In genomic region chr19:32387701-32388392, GRCh38 we compare ENCODE assay signal across 17 cellular contexts. TPM values are rescaled to one million over a fixed set of nuclear protein-coding genes. Genes with fewer than 3 reads are reported as not detected.
A peak's percentile ranks its signal among the peaks of the same experiment; 100 is the strongest.
DNase-seq lines count a peak whose midpoint lies in the region; ATAC-seq, FAIRE-seq and TF ChIP-seq lines count a peak whose summit lies in the region.
"Had no signal": no experiment of that assay in that cellular context is flagged by ENCODE, and none has a peak within 500 bp of the region (broad histone marks: within the 10 kb centered on the region; RNA-seq: fewer than 3 reads in every experiment).

No MANE protein-coding gene starts in this region.

- peaks cover 2% of the 10 kb centered on the region; the same call in 1 of the 2 replicates for H3K36me3 ChIP-seq in ACC112 (ENCODE audit: insufficient read depth, low read length)
- H3K36me3 ChIP-seq in astrocyte (ENCODE audit: insufficient read depth, low read length): peaks cover 5% of the 10 kb centered on the region

- H3K4me1 Mint-ChIP-seq in astrocyte (ENCODE audit: low read depth, unreplicated experiment) (no peaks in the 10 kb centered on the region), mesothelial cell of epicardium (peaks cover 4% of the 10 kb centered on the region)
- H3K4me1 Mint-ChIP-seq: H9, memory B cell had no signal

- H3K9ac ChIP-seq in astrocyte (ENCODE audit: low read length): no peak overlapping the region
- H3K9ac ChIP-seq: BLaER1 treated with 17β-estradiol and CSF1 and Interleukin-3, amounts not matched to agents 10 nM and 100 nM had no signal

- H3K4me3 ChIP-seq in ACC112 (ENCODE audit: low read depth, low read length) (no peak overlapping the region), HFF-Myc (replicated peaks; ENCODE audit: low read depth, low read length) (no peak overlapping the region), astrocyte (ENCODE audit: insufficient read depth, low read depth, low read length) (no peak overlapping the region)
- H3K4me3 ChIP-seq: BLaER1 treated with 17β-estradiol and CSF1 and Interleukin-3, amounts not matched to agents 10 nM and 100 nM; psoas muscle; suprapubic skin had no signal

- H3K27ac ChIP-seq in ACC112 (ENCODE audit: low read depth, low read length) (peak overlapping the region; percentile 37), astrocyte (ENCODE audit: low read depth, low read length) (no peak overlapping the region)
- H3K27ac ChIP-seq: BLaER1 treated with 17β-estradiol and CSF1 and Interleukin-3, amounts not matched to agents 10 nM and 100 nM; psoas muscle; suprapubic skin had no signal

- H3K4me2 ChIP-seq in astrocyte (ENCODE audit: low read length): no peak overlapping the region
- H3K4me2 ChIP-seq: BLaER1 treated with 17β-estradiol and CSF1 and Interleukin-3, amounts not matched to agents 10 nM and 100 nM had no signal

- ATAC-seq in GM18870 (IDR thresholded peaks at IDR 0.05; ENCODE audit: unreplicated experiment): no peak
- ATAC-seq: activated naive CD4-positive, alpha-beta T cell treated with anti-CD3 and anti-CD28 coated beads, Interleukin-2, amount 50 U/mL, for 72 hours had no signal

- H3K36me3 Mint-ChIP-seq in astrocyte (ENCODE audit: low read depth, unreplicated experiment): no peaks in the 10 kb centered on the region
- peaks cover 2% of the 10 kb centered on the region for H3K36me3 Mint-ChIP-seq in mesothelial cell of epicardium

- TF ChIP-seq CTCF in HFF-Myc (IDR thresholded peaks at IDR 0.05; ENCODE audit: low read depth, low read length, missing control alignments) (no peak), astrocyte (IDR thresholded peaks at IDR 0.05; ENCODE audit: insufficient read depth, low read depth, low read length) (no peak), mesothelial cell of epicardium (IDR thresholded peaks at IDR 0.05; ENCODE audit: unreplicated experiment) (no peak), GM13976 (IDR thresholded peaks at IDR 0.05; ENCODE audit: borderline replicate concordance, control extremely low read depth, extremely low read depth, insufficient read depth, missing control alignments) (no peak)

- H3K4me1 ChIP-seq in ACC112 (ENCODE audit: control insufficient read depth, insufficient read depth, low read length, unreplicated experiment): no peaks in the 10 kb centered on the region
- peaks cover 4% of the 10 kb centered on the region for H3K4me1 ChIP-seq in astrocyte (ENCODE audit: insufficient read depth, low read length)
- H3K4me1 ChIP-seq: BLaER1 treated with 17β-estradiol and CSF1 and Interleukin-3, amounts not matched to agents 10 nM and 100 nM; psoas muscle; suprapubic skin had no signal

- H3K27me3 ChIP-seq in ACC112 (ENCODE audit: insufficient read depth, low read length) (no peaks in the 10 kb centered on the region), astrocyte (ENCODE audit: insufficient read depth, low read length) (no peaks in the 10 kb centered on the region)
- H3K27me3 ChIP-seq: suprapubic skin had no signal

- H3K9me3 Mint-ChIP-seq in astrocyte (ENCODE audit: unreplicated experiment) (no peaks in the 10 kb centered on the region), mesothelial cell of epicardium (no peaks in the 10 kb centered on the region)
- H3K9me3 Mint-ChIP-seq: activated naive CD4-positive, alpha-beta T cell treated with anti-CD3 and anti-CD28 coated beads, Interleukin-2, amount 50 U/mL, for 72 hours; H9; memory B cell had no signal

- H3K27me3 Mint-ChIP-seq in astrocyte (ENCODE audit: low read depth, unreplicated experiment): no peaks in the 10 kb centered on the region
- no peaks in the 10 kb centered on the region for H3K27me3 Mint-ChIP-seq in mesothelial cell of epicardium (ENCODE audit: low read depth)
- H3K27me3 Mint-ChIP-seq: memory B cell had no signal

- DNase-seq in HFF-Myc (ENCODE audit: extremely low read depth, low read depth) (peak; percentile 89), astrocyte (ENCODE audit: low read depth) (peak; percentile 61), mesothelial cell of epicardium (ENCODE audit: low spot score in 2 of 2, unreplicated experiment in 2 of 2) (no peak), GM13976 (ENCODE audit: low spot score) (no peak), G401 (ENCODE audit: low spot score) (no peak), NCI-H187 treated with DMSO at 0.1 percent for 48 hours (lab: John Stamatoyannopoulos, UW) (no peak)
- DNase-seq: activated CD8-positive, alpha-beta memory T cell treated with anti-CD3 and anti-CD28 coated beads for 24 hours; H9; Karpas-422; psoas muscle; SW 1271 had no signal

- H2AFZ ChIP-seq in ACC112 (ENCODE audit: low read length, unreplicated experiment): no peak overlapping the region
- no peak overlapping the region for H2AFZ ChIP-seq in astrocyte (ENCODE audit: low read depth, low read length)

- FAIRE-seq in astrocyte (lab: Jason Lieb, UNC): no peak

- peaks cover 3% of the 10 kb centered on the region for H4K20me1 ChIP-seq in astrocyte (ENCODE audit: insufficient read depth, low read length)

- H3K79me2 ChIP-seq in ACC112 (ENCODE audit: control insufficient read depth, insufficient read depth, low read length, unreplicated experiment) (no peaks in the 10 kb centered on the region), astrocyte (ENCODE audit: insufficient read depth, low read length) (no peaks in the 10 kb centered on the region)

- no peak overlapping the region for H3K4me3 Mint-ChIP-seq in astrocyte (ENCODE audit: unreplicated experiment)
- no peak overlapping the region for H3K4me3 Mint-ChIP-seq in mesothelial cell of epicardium
- H3K4me3 Mint-ChIP-seq: H9, memory B cell had no signal

- H3K9me3 ChIP-seq in astrocyte (ENCODE audit: insufficient read depth, low read depth, low read length): no peaks in the 10 kb centered on the region
- H3K9me3 ChIP-seq: BLaER1 treated with 17β-estradiol and CSF1 and Interleukin-3, amounts not matched to agents 10 nM and 100 nM; psoas muscle; suprapubic skin had no signal

- H3K27ac Mint-ChIP-seq in astrocyte (ENCODE audit: unreplicated experiment) (no peak overlapping the region), mesothelial cell of epicardium (peak overlapping the region; percentile 87)
- H3K27ac Mint-ChIP-seq: activated naive CD4-positive, alpha-beta T cell treated with anti-CD3 and anti-CD28 coated beads, Interleukin-2, amount 50 U/mL, for 72 hours; H9; memory B cell had no signal

- in situ Hi-C loops in GM13976 (cut with MboI; ENCODE audit: low sequenced_read_pairs, unreplicated experiment) (no loop called here), G401 (cut with HindIII; ENCODE audit: low sequenced_read_pairs) (no loop called here)

RNA-seq across cellular contexts. Expression of gene DPY19L3, which starts 17.7 kb away (rescaled TPM):
- total RNA-seq in astrocyte (48.5 and 50.9 TPM in 2 replicates), mesothelial cell of epicardium (107 to 111 TPM (median 109 TPM) in 3 replicates)
- 17.3 and 22.6 TPM in 2 replicates for total RNA-seq in G401 (2014; rRNA removed; shearing (Covaris generic))

RNA-seq across cellular contexts. Expression of gene ZNF507, which starts 42.4 kb away (rescaled TPM):
- total RNA-seq in astrocyte (12.4 and 14.7 TPM in 2 replicates), mesothelial cell of epicardium (33.4 to 34.1 TPM (median 33.6 TPM) in 3 replicates)
- total RNA-seq in G401 (2014; rRNA removed; shearing (Covaris generic)): 5.5 and 10.0 TPM in 2 replicates

Comparison
In these comparisons a context has a peak if more than half of its experiments do, and no peak if none do; other contexts are left out.
1. DNase-seq: peak in HFF-Myc (single experiment) and astrocyte (single experiment); none in mesothelial cell of epicardium (0 of 2), GM13976 (single experiment), G401 (single experiment) and NCI-H187 treated with DMSO at 0.1 percent for 48 hours (single experiment).